In genomic region chr4:118905546-118905945, GRCh38 we compare ENCODE assay signal across 2 cellular contexts.
TF ChIP-seq lines count a peak whose summit lies in the region.

No MANE protein-coding gene starts in this region.

TF ChIP-seq in IMR-90, 13 proteins besides CTCF, POLR2A, EP300 and RAD21 (continued from another document):
- no peak for TF ChIP-seq CEBPB (IDR thresholded peaks at IDR 0.05; ENCODE audit: low read depth, low read length)
- TF ChIP-seq NFE2L2 (IDR thresholded peaks at IDR 0.05; ENCODE audit: low read depth, low read length), result no peak
- no peak for TF ChIP-seq USF2 (IDR thresholded peaks at IDR 0.05; ENCODE audit: low read depth, low read length)
- no peak for TF ChIP-seq MAZ (IDR thresholded peaks at IDR 0.05; ENCODE audit: borderline replicate concordance, low read depth, low read length)

TF ChIP-seq in WTC11, 78 proteins besides CTCF, POLR2A, EP300 and RAD21:
- no peak for TF ChIP-seq USF1 (CRISPR knock-in tag; IDR thresholded peaks at IDR 0.05)
- no peak for TF ChIP-seq ZNF232 (CRISPR knock-in tag; IDR thresholded peaks at IDR 0.05)
- TF ChIP-seq MXD4 (CRISPR knock-in tag; IDR thresholded peaks at IDR 0.05; ENCODE audit: borderline replicate concordance), result no peak
- no peak for TF ChIP-seq JAZF1 (CRISPR knock-in tag; IDR thresholded peaks at IDR 0.05)
- no peak for TF ChIP-seq E2F4 (CRISPR knock-in tag; IDR thresholded peaks at IDR 0.05; ENCODE audit: borderline replicate concordance, low read depth)
- no peak for TF ChIP-seq FOXP4 (CRISPR knock-in tag; IDR thresholded peaks at IDR 0.05)
- no peak for TF ChIP-seq TEAD4 (CRISPR knock-in tag; IDR thresholded peaks at IDR 0.05)
- no peak for TF ChIP-seq ATF2 (CRISPR knock-in tag; IDR thresholded peaks at IDR 0.05; ENCODE audit: borderline replicate concordance, low read depth)
- no peak for TF ChIP-seq ETV6 (CRISPR knock-in tag; IDR thresholded peaks at IDR 0.05)
- TF ChIP-seq RORB (CRISPR knock-in tag; IDR thresholded peaks at IDR 0.05), result no peak
- TF ChIP-seq HMGA2 (CRISPR knock-in tag; IDR thresholded peaks at IDR 0.05), result no peak
- no peak for TF ChIP-seq EMX1 (CRISPR knock-in tag; IDR thresholded peaks at IDR 0.05)
- TF ChIP-seq IRF2 (CRISPR knock-in tag; IDR thresholded peaks at IDR 0.05; ENCODE audit: borderline replicate concordance, low read depth), result no peak
- no peak for TF ChIP-seq ZNF532 (CRISPR knock-in tag; IDR thresholded peaks at IDR 0.05; ENCODE audit: borderline replicate concordance)
- TF ChIP-seq ZNF263 (CRISPR knock-in tag; IDR thresholded peaks at IDR 0.05; ENCODE audit: low read depth), result no peak
- TF ChIP-seq GABPB1 (CRISPR knock-in tag; IDR thresholded peaks at IDR 0.05), result no peak
- TF ChIP-seq TP53 (CRISPR knock-in tag; IDR thresholded peaks at IDR 0.05), result no peak
- TF ChIP-seq FOXJ3 (CRISPR knock-in tag; IDR thresholded peaks at IDR 0.05; ENCODE audit: borderline replicate concordance), result no peak
- TF ChIP-seq STAT6 (CRISPR knock-in tag; conservative IDR thresholded peaks at IDR 0.05; ENCODE audit: low read depth), result no peak
- no peak for TF ChIP-seq NFE2L1 (CRISPR knock-in tag; IDR thresholded peaks at IDR 0.05)
